ENCODE assay signal across 8 cellular contexts in genomic region chr6:75206338-75207210, GRCh38. TPM values are rescaled to one million over a fixed set of nuclear protein-coding genes. Genes with fewer than 3 reads are reported as not detected.
A peak's percentile ranks its signal among the peaks of the same experiment; 100 is the strongest.
DNase-seq lines count a peak whose midpoint lies in the region; ATAC-seq, FAIRE-seq and TF ChIP-seq lines count a peak whose summit lies in the region.

No MANE protein-coding gene starts in this region.

- DNase-seq in right lobe of liver (no peak), HepG2 (ENCODE audit: low spot score) (no peak), memory B cell (ENCODE audit: low spot score in 2 of 2) (no peak), COLO668 (lab: John Stamatoyannopoulos, UW; ENCODE audit: unreplicated experiment) (no peak), cerebellar nuclear complex (lab: John Stamatoyannopoulos, UW) (no peak)
- DNase-seq in central memory CD8-positive, alpha-beta T cell (ENCODE audit: low spot score in 2 of 2) = no peak

- in situ Hi-C loops in HepG2 (cut with HindIII; ENCODE audit: extremely low pct_ligation_motif_present, low pct_unique_long_range_greater_than_20kb) = loop anchor here (10.0 to 25.0 kb wide), 6 partner anchors 452 to 1469 kb away; no protein-coding TSS in a partner anchor

- H3K36me3 Mint-ChIP-seq in central memory CD8-positive, alpha-beta T cell (ENCODE audit: insufficient read depth) = peaks cover 22% of the 10 kb centered on the region
- H3K36me3 Mint-ChIP-seq in memory B cell = no peaks in the 10 kb centered on the region

- BruUV-seq in HepG2 (replicated peaks; lab: Mats Ljungman, UMichigan) = no TSS peak

- H3K4me1 ChIP-seq in right lobe of liver = peaks cover 0 to 46% (median 3%) of the 10 kb centered on the region in 4 donors
- no peaks in the 10 kb centered on the region for H3K4me1 ChIP-seq in HepG2 (ENCODE audit: insufficient read depth, low read length)
- no peaks in the 10 kb centered on the region for H3K4me1 ChIP-seq in urinary bladder (ENCODE audit: insufficient read depth)

- no peak overlapping the region for H2AFZ ChIP-seq in HepG2 (ENCODE audit: low read length)

- peaks cover 63% of the 10 kb centered on the region for H3K4me1 Mint-ChIP-seq in central memory CD8-positive, alpha-beta T cell
- H3K4me1 Mint-ChIP-seq in memory B cell = peaks cover 41% of the 10 kb centered on the region

- H3K27ac ChIP-seq in right lobe of liver = no peak overlapping the region
- no peak overlapping the region for H3K27ac ChIP-seq in HepG2 (ENCODE audit: extremely low read length, insufficient read depth, low read length)
- H3K27ac ChIP-seq in urinary bladder (ENCODE audit: low read depth) = peak overlapping the region; percentile 53

- no peaks in the 10 kb centered on the region for H4K20me1 ChIP-seq in HepG2 (ENCODE audit: insufficient read depth, low read length)

- peaks cover 96% of the 10 kb centered on the region for H3K27me3 Mint-ChIP-seq in central memory CD8-positive, alpha-beta T cell
- peaks cover 37% of the 10 kb centered on the region for H3K27me3 Mint-ChIP-seq in memory B cell

- no peak for FAIRE-seq in HepG2 (lab: Jason Lieb, UNC)

- H3K36me3 ChIP-seq in right lobe of liver (no peaks in the 10 kb centered on the region), HepG2 (replicated peaks in 1 of 2; ENCODE audit: control insufficient read depth in 1 of 2, insufficient read depth in 2 of 2, low read length in 2 of 2) (no peaks in the 10 kb centered on the region), urinary bladder (ENCODE audit: insufficient read depth) (no peaks in the 10 kb centered on the region)

- no peak overlapping the region for H3K4me2 ChIP-seq in HepG2 (ENCODE audit: low read depth, low read length)

- 6% methylated on average over 28 of the region's 37 CpGs for WGBS in right lobe of liver (ENCODE audit: insufficient coverage, low coverage, low lambda C conversion rate, missing lambda C conversion rate)
- whole genome bisulfite sequencing in HepG2 (ENCODE audit: low lambda C conversion rate) = 56% methylated on average over 36 of the region's 37 CpGs
- WGBS in urinary bladder = 20% methylated on average over 37 of the region's 37 CpGs

- H3K79me2 ChIP-seq in HepG2 (ENCODE audit: insufficient read depth, low read length) = no peaks in the 10 kb centered on the region

- no peaks in the 10 kb centered on the region for H3K9me3 Mint-ChIP-seq in central memory CD8-positive, alpha-beta T cell
- H3K9me3 Mint-ChIP-seq in memory B cell = no peaks in the 10 kb centered on the region

- no peaks in the 10 kb centered on the region for H3K9me3 ChIP-seq in right lobe of liver
- H3K9me3 ChIP-seq in HepG2 (ENCODE audit: low read length) = no peaks in the 10 kb centered on the region

- H3K9ac ChIP-seq in HepG2 (ENCODE audit: insufficient read depth, low read depth, low read length) = no peak overlapping the region

- TF ChIP-seq CTCF in right lobe of liver (IDR thresholded peaks at IDR 0.05) (no peak), HepG2 (CRISPR knock-in tag; IDR thresholded peaks at IDR 0.05) (no peak)

- intact Hi-C loops in right lobe of liver (cut with DNase I) (no loop called here), HepG2 (cut with micrococcal nuclease; ENCODE audit: unreplicated experiment) (loop anchor here (10.0 kb wide), 1 partner anchor 1352 kb away; no protein-coding TSS in a partner anchor)

- TF ChIP-seq POLR2A in right lobe of liver (IDR thresholded peaks at IDR 0.05) (no peak), HepG2 (IDR thresholded peaks at IDR 0.05; ENCODE audit: insufficient read depth in 1 of 2, low read depth in 2 of 2, low read length in 2 of 2) (no peak)

- CTCF ChIA-PET in HepG2 (lab: Yijun Ruan, JAX; ENCODE audit: low intra/inter-chr PET ratio, low total read pairs) = no interaction called here

- ATAC-seq in right lobe of liver (no peak), HepG2 (no peak), memory B cell (ENCODE audit: low read depth) (no peak), HG03469 (IDR thresholded peaks at IDR 0.05; ENCODE audit: unreplicated experiment) (no peak)
- ATAC-seq in central memory CD8-positive, alpha-beta T cell (replicated peaks; ENCODE audit: extremely low read depth, poor library complexity, severe bottlenecking) = no peak

- no peak for TF ChIP-seq RAD21 in HepG2 (CRISPR knock-in tag; IDR thresholded peaks at IDR 0.05)

- peak overlapping the region in 2 of 3 donors; percentile 20 to 37 for H3K4me3 ChIP-seq in right lobe of liver
- H3K4me3 ChIP-seq in HepG2 (replicated peaks in 1 of 3; ENCODE audit: insufficient read depth in 1 of 3, low read depth in 2 of 3, low read length in 3 of 3) = 0 out of 6 replicates have a peak overlapping the region, but pooled peaks of 1 of the 3 experiments have one; percentile 32
- peak overlapping the region; percentile 56 for H3K4me3 ChIP-seq in urinary bladder (ENCODE audit: low read depth, low read length)

- no peak overlapping the region for H3K27ac Mint-ChIP-seq in central memory CD8-positive, alpha-beta T cell (ENCODE audit: low read depth)
- no peak overlapping the region for H3K27ac Mint-ChIP-seq in memory B cell

- H3K27me3 ChIP-seq in right lobe of liver (peaks cover 7 to 37% of the 10 kb centered on the region in 2 donors), HepG2 (ENCODE audit: control insufficient read depth in 1 of 2, insufficient read depth in 2 of 2, low read length in 2 of 2) (peaks cover 6 to 64% of the 10 kb centered on the region in 2 experiments; a peak in 4 of 5 replicates)

- H3K4me3 Mint-ChIP-seq in central memory CD8-positive, alpha-beta T cell = peak overlapping the region; percentile 72
- peak overlapping the region; percentile 70 for H3K4me3 Mint-ChIP-seq in memory B cell

- POLR2A ChIA-PET in HepG2 (lab: Yijun Ruan, JAX) = no interaction called here

- no peak for TF ChIP-seq EP300 in HepG2 (IDR thresholded peaks at IDR 0.05; ENCODE audit: low read depth in 2 of 2, low read length in 2 of 2)
- TF ChIP-seq EP300 in HepG2 (CRISPR knock-in tag; IDR thresholded peaks at IDR 0.05; ENCODE audit: borderline replicate concordance) = no peak

TF ChIP-seq in HepG2, 621 proteins besides CTCF, POLR2A, EP300 and RAD21 (continues in another document):
- no peak for TF ChIP-seq ZNF563 (CRISPR knock-in tag; IDR thresholded peaks at IDR 0.05)
- no peak for TF ChIP-seq ZNF713 (CRISPR knock-in tag; IDR thresholded peaks at IDR 0.05)

RNA-seq across cellular contexts. Expression of gene COL12A1, which starts 0.7 kb away (rescaled TPM):
- total RNA-seq in right lobe of liver (1 to 10 TPM; 1.1 to 4.4 (median 3.0) TPM), HepG2 (2016; rRNA removed; fragmentation: Illumina TruSeq; extraction: Trizol) (0.02 TPM in 1 of 2 replicates, not detected in the other), urinary bladder (470 TPM)
- not detected in 2 replicates for total RNA-seq in HepG2 (2016; cell fraction: cytosol; rRNA removed; fragmentation: Illumina TruSeq; extraction: Trizol; ENCODE audit: low read depth)
- not detected in 2 replicates for total RNA-seq in HepG2 (2016; cell fraction: insoluble cytoplasmic fraction; rRNA removed; fragmentation: Illumina TruSeq; extraction: Trizol)
- not detected in 2 replicates for total RNA-seq in HepG2 (2016; cell fraction: membrane; rRNA removed; fragmentation: Illumina TruSeq; extraction: Trizol)
- total RNA-seq in HepG2 (2016; cell fraction: nucleus; rRNA removed; fragmentation: Illumina TruSeq; extraction: Trizol) = 0.06 TPM in 1 of 2 replicates, not detected in the other
- polyA plus RNA-seq in HepG2 (2011; rRNA removed) (0.20 TPM in 1 of 2 replicates, not detected in the other), urinary bladder (54.8 TPM)
- 0.01 TPM in 1 of 2 replicates, not detected in the other for polyA plus RNA-seq in HepG2 (2011; cell fraction: cytosol; rRNA removed)
- polyA plus RNA-seq in HepG2 (2011; cell fraction: nucleus; rRNA removed) = 0.07 TPM in 1 of 2 replicates, not detected in the other
- 0.01 TPM in 1 of 2 replicates, not detected in the other for polyA plus RNA-seq in HepG2 (2012)
- polyA plus RNA-seq in HepG2 (2016; cell fraction: cytosol; fragmentation: Illumina TruSeq; extraction: Trizol; ENCODE audit: low read depth) = not detected in 2 replicates
- not detected in 2 replicates for polyA plus RNA-seq in HepG2 (2016; cell fraction: insoluble cytoplasmic fraction; fragmentation: Illumina TruSeq; extraction: Trizol; ENCODE audit: low read depth)
- polyA plus RNA-seq in HepG2 (2016; cell fraction: membrane; fragmentation: Illumina TruSeq; extraction: Trizol; ENCODE audit: low read depth) = not detected in 2 replicates
- polyA plus RNA-seq in HepG2 (2016; cell fraction: nucleus; fragmentation: Illumina TruSeq; extraction: Trizol; ENCODE audit: insufficient read depth, low read depth) = 0.12 TPM in 1 of 2 replicates, not detected in the other
- polyA minus RNA-seq in HepG2 (2011; rRNA and poly(A)+ RNA removed; ENCODE audit: low replicate concordance) = 328 TPM in 1 of 2 replicates, not detected in the other
- polyA minus RNA-seq in HepG2 (2011; cell fraction: cytosol; rRNA and poly(A)+ RNA removed) = 0.79 and 2.3 TPM in 2 replicates
- polyA minus RNA-seq in HepG2 (2011; cell fraction: nucleus; rRNA and poly(A)+ RNA removed) = 0.12 and 0.77 TPM in 2 replicates

RNA-seq across cellular contexts. Expression of gene COX7A2, which starts 37.0 kb away (rescaled TPM):
- 100 to 1,000 TPM; 159 to 345 (median 218) TPM for total RNA-seq in right lobe of liver
- 481 and 556 TPM in 2 replicates for total RNA-seq in HepG2 (2016; rRNA removed; fragmentation: Illumina TruSeq; extraction: Trizol)
- total RNA-seq in HepG2 (2016; cell fraction: cytosol; rRNA removed; fragmentation: Illumina TruSeq; extraction: Trizol; ENCODE audit: low read depth) = 280 and 328 TPM in 2 replicates
- total RNA-seq in HepG2 (2016; cell fraction: insoluble cytoplasmic fraction; rRNA removed; fragmentation: Illumina TruSeq; extraction: Trizol) = 517 and 605 TPM in 2 replicates
- 294 and 325 TPM in 2 replicates for total RNA-seq in HepG2 (2016; cell fraction: membrane; rRNA removed; fragmentation: Illumina TruSeq; extraction: Trizol)
- 231 and 261 TPM in 2 replicates for total RNA-seq in HepG2 (2016; cell fraction: nucleus; rRNA removed; fragmentation: Illumina TruSeq; extraction: Trizol)
- 311 and 407 TPM in 2 replicates for polyA plus RNA-seq in HepG2 (2011; rRNA removed)
- polyA plus RNA-seq in HepG2 (2011; cell fraction: cytosol; rRNA removed) = 137 and 186 TPM in 2 replicates
- 59.1 and 61.9 TPM in 2 replicates for polyA plus RNA-seq in HepG2 (2011; cell fraction: nucleus; rRNA removed)
- polyA plus RNA-seq in HepG2 (2012) = 241 and 395 TPM in 2 replicates
- 218 and 256 TPM in 2 replicates for polyA plus RNA-seq in HepG2 (2016; cell fraction: cytosol; fragmentation: Illumina TruSeq; extraction: Trizol; ENCODE audit: low read depth)
- polyA plus RNA-seq in HepG2 (2016; cell fraction: insoluble cytoplasmic fraction; fragmentation: Illumina TruSeq; extraction: Trizol; ENCODE audit: low read depth) = 311 and 334 TPM in 2 replicates
- polyA plus RNA-seq in HepG2 (2016; cell fraction: membrane; fragmentation: Illumina TruSeq; extraction: Trizol; ENCODE audit: low read depth) = 165 and 228 TPM in 2 replicates
- 278 and 326 TPM in 2 replicates for polyA plus RNA-seq in HepG2 (2016; cell fraction: nucleus; fragmentation: Illumina TruSeq; extraction: Trizol; ENCODE audit: insufficient read depth, low read depth)
- polyA minus RNA-seq in HepG2 (2011; rRNA and poly(A)+ RNA removed; ENCODE audit: low replicate concordance) = 63.3 and 108 TPM in 2 replicates
- polyA minus RNA-seq in HepG2 (2011; cell fraction: cytosol; rRNA and poly(A)+ RNA removed) = 36.2 and 38.6 TPM in 2 replicates
- 17.8 and 18.6 TPM in 2 replicates for polyA minus RNA-seq in HepG2 (2011; cell fraction: nucleus; rRNA and poly(A)+ RNA removed)
- 137 TPM for total RNA-seq in urinary bladder
- polyA plus RNA-seq in urinary bladder = 322 TPM

Comparison
In these comparisons a context has a peak if more than half of its experiments do, and no peak if none do; other contexts are left out.
1. RNA of gene COL12A1, which starts 0.7 kb away (total RNA-seq): 470 TPM in urinary bladder (single experiment); 1.1 to 4.4 TPM in right lobe of liver and 0.02 to 0.06 TPM in HepG2; every median in the first group is over 10 times any median in the second.